ENCODE assay signal across 29 cellular contexts in the genomic region with DNA sequence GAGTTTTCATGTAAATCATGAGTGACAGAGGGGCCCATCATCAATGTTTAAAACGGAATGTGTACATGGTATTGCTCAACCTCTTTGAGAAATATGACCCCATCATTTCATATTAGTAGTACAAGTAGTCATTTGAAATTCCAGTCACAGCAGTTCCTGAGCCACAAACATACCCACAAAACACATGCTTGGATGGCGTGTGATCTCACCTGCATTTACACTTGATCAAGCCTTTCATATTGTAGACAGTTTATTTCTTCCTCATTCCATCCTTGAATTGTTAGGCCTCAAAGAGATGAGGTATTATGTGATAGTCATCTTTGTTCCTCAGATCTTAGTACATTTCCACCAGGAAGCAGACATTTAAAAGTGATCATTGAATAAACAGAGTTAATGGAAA.
"Had no signal": no experiment of that assay in that cellular context is flagged by ENCODE, and none has a peak within 500 bp of the region (broad histone marks: within the 10 kb centered on the region; RNA-seq: fewer than 3 reads in every experiment).

No MANE protein-coding gene starts in this region.

- H3K4me3 ChIP-seq: adrenal gland, breast epithelium, esophagus muscularis mucosa, gastroesophageal sphincter, heart right ventricle had no signal

- H3K27me3 ChIP-seq: adrenal gland, breast epithelium, esophagus muscularis mucosa, gastroesophageal sphincter, heart right ventricle had no signal

- H3K4me1 ChIP-seq: adrenal gland, breast epithelium, esophagus muscularis mucosa, gastroesophageal sphincter, heart right ventricle had no signal

- ATAC-seq: activated CD4-positive, CD25-positive, alpha-beta regulatory T cell treated with anti-CD3 and anti-CD28 coated beads, Interleukin-2, amount 50 U/mL, for 24 hours; activated CD8-positive, alpha-beta T cell treated with anti-CD3 and anti-CD28 coated beads for 36 hours; activated naive CD8-positive, alpha-beta T cell treated with anti-CD3 and anti-CD28 coated beads, Interleukin-2, amount 50 U/mL, for 24 hours; activated T-cell treated with anti-CD3 and anti-CD28 coated beads, Interleukin-2, amount 50 U/mL, for 4 hours; activated T-helper 17 cell treated with anti-CD3 and anti-CD28 coated beads, Interleukin-2, amount 50 U/mL, for 72 hours; gastroesophageal sphincter; heart right ventricle; T-cell had no signal

- H3K9me3 ChIP-seq: adrenal gland, esophagus muscularis mucosa, gastroesophageal sphincter, heart right ventricle had no signal

- H3K27ac ChIP-seq: adrenal gland, breast epithelium, esophagus muscularis mucosa, gastroesophageal sphincter, heart right ventricle, WERI-Rb-1 had no signal

- DNase-seq: activated B cell treated with CpG ODN at 0.5 μM for 24 hours; activated CD4-positive, alpha-beta T cell treated with anti-CD3 and anti-CD28 coated beads for 48 hours; activated CD4-positive, alpha-beta T cell treated with anti-CD3 and anti-CD28 coated beads, Interleukin-2, amount 50 U/mL, for 1 hour; activated CD4-positive, alpha-beta T cell treated with anti-CD3 and anti-CD28 coated beads, Interleukin-2, amount 50 U/mL, for 48 hours; activated CD8-positive, alpha-beta memory T cell treated with anti-CD3 and anti-CD28 coated beads for 24 hours; activated CD8-positive, alpha-beta T cell treated with anti-CD3 and anti-CD28 coated beads for 36 hours; activated effector memory CD4-positive, alpha-beta T cell treated with Interleukin-2 at 50 U/mL for 16 hours; activated gamma-delta T cell treated with Interleukin-2 at 50 U/mL for 16 hours; activated naive CD4-positive, alpha-beta T cell treated with Interleukin-2 at 50 U/mL for 16 hours; activated naive CD8-positive, alpha-beta T cell treated with anti-CD3 and anti-CD28 coated beads for 36 hours; activated naive CD8-positive, alpha-beta T cell treated with anti-CD3 and anti-CD28 coated beads, Interleukin-2, amount 50 U/mL, for 24 hours; activated T-cell treated with anti-CD3 and anti-CD28 coated beads, Interleukin-2, amount 50 U/mL, for 4 hours; adrenal gland; amygdala; aorta; cortex of kidney; dermis blood vessel endothelial cell; effector CD4-positive, alpha-beta T cell; erythroblast; foreskin melanocyte; heart right ventricle; T-cell; T-helper 9 cell; WERI-Rb-1 had no signal

- H3K36me3 ChIP-seq: adrenal gland, breast epithelium, esophagus muscularis mucosa, gastroesophageal sphincter, heart right ventricle, WERI-Rb-1 had no signal
